ENCODE assay signal across 23 cellular contexts in the genomic region with DNA sequence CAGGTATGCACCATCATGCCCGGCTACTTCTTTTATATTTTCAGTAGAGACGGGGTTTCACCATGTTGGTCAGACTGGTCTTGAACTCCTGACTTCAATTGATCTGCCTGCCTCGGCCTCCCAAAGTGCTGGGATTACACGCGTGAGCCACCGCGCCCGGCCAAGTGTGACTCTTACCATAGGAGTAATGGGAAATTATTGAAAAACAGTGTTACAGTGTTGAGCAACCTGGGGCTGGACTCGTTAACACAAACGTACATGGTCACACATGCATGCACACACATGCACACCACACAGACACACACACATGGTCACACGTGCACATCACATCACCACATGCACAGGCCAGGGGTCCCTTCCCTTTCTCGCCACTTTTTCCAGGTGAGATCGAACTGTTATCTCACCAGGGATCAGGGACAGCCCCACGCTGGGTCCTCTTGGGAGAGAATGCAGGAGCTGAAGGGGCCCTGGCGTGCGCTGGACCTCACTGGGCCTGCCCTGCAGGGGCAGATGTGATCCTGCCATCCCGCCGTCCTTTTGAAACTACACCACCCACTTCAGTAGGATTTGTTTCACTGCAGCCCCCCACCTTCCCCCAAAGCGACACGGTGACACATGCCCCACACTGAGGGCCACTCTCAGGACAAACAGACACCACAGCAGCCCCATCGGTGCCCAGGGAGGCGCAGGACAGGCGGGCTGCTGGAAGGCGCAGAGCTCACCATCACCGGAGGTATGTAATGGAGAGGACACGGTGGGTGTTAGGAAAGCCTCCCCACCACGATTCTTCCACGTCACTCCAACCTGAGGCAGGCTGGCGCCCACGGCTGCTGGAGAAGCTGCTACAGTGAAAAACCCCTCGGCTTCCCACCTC. TPM values are rescaled to one million over a fixed set of nuclear protein-coding genes. Genes with fewer than 3 reads are reported as not detected.
A peak's percentile ranks its signal among the peaks of the same experiment; 100 is the strongest.
DNase-seq lines count a peak whose midpoint lies in the region; ATAC-seq and TF ChIP-seq lines count a peak whose summit lies in the region.
"Had no signal": no experiment of that assay in that cellular context is flagged by ENCODE, and none has a peak within 500 bp of the region (broad histone marks: within the 10 kb centered on the region; RNA-seq: fewer than 3 reads in every experiment).

No MANE protein-coding gene starts in this region.

- peak overlapping the region; percentile 3 for H3K27ac Mint-ChIP-seq in glutamatergic neuron (ENCODE audit: unreplicated experiment)
- peak overlapping the region in 1 of 2 donors; percentile 25 for H3K27ac Mint-ChIP-seq in natural killer cell treated with Interleukin-12 subunit alpha and Interleukin-12 subunit beta and Interleukin-15 and Interleukin-18, amount 100 ng/mL, for 72 hours
- H3K27ac Mint-ChIP-seq: B cell; CD4-positive, alpha-beta T cell had no signal

- ATAC-seq in left ventricle myocardium superior = no peak
- ATAC-seq in natural killer cell treated with Interleukin-12 subunit alpha and Interleukin-12 subunit beta and Interleukin-15 and Interleukin-18, amount 100 ng/mL, for 72 hours = no peak
- ATAC-seq in PC-3 = no peak
- no peak for ATAC-seq in GM19023 (IDR thresholded peaks at IDR 0.05; ENCODE audit: unreplicated experiment)

- no TSS peak for BruUV-seq in PC-3 (replicated peaks; lab: Mats Ljungman, UMichigan)

- no peaks in the 10 kb centered on the region for H3K9me3 ChIP-seq in PC-3 (ENCODE audit: low read length)
- H3K9me3 ChIP-seq: Caco-2 had no signal

- CTCF ChIA-PET in PC-3 (lab: Charles Lee) = no interaction called here

- peaks cover 13% of the 10 kb centered on the region for H3K4me1 Mint-ChIP-seq in glutamatergic neuron (ENCODE audit: low read depth, unreplicated experiment)
- peaks cover 17 to 21% of the 10 kb centered on the region in 2 donors for H3K4me1 Mint-ChIP-seq in natural killer cell treated with Interleukin-12 subunit alpha and Interleukin-12 subunit beta and Interleukin-15 and Interleukin-18, amount 100 ng/mL, for 72 hours (ENCODE audit: low read depth in 2 of 2)
- H3K4me1 Mint-ChIP-seq: B cell had no signal

- H3F3A ChIP-seq in PC-3 (ENCODE audit: low read length, unreplicated experiment) = no peaks in the 10 kb centered on the region

- no peaks in the 10 kb centered on the region for H4K20me1 ChIP-seq in PC-3 (ENCODE audit: low read length)

- no peak overlapping the region for H3K9ac ChIP-seq in PC-3 (ENCODE audit: low read length)
- H3K9ac ChIP-seq: KMS-11 had no signal

- H3K4me1 ChIP-seq in PC-3 (ENCODE audit: insufficient read depth, low read length) = no peaks in the 10 kb centered on the region
- H3K4me1 ChIP-seq: Caco-2 had no signal

- no peak overlapping the region for H3K4me3 ChIP-seq in PC-3 (ENCODE audit: low read length)

- peaks cover 8% of the 10 kb centered on the region for H3K36me3 Mint-ChIP-seq in glutamatergic neuron (ENCODE audit: unreplicated experiment)
- H3K36me3 Mint-ChIP-seq in natural killer cell treated with Interleukin-12 subunit alpha and Interleukin-12 subunit beta and Interleukin-15 and Interleukin-18, amount 100 ng/mL, for 72 hours = no peaks in the 10 kb centered on the region

- TF ChIP-seq CTCF in glutamatergic neuron (IDR thresholded peaks at IDR 0.05; ENCODE audit: partially characterized antibody, unreplicated experiment) = no peak
- TF ChIP-seq CTCF in PC-3 (conservative IDR thresholded peaks at IDR 0.05; ENCODE audit: low read depth, low read length) = no peak

- H3K36me3 ChIP-seq in PC-3 (ENCODE audit: low read depth, low read length) = no peaks in the 10 kb centered on the region

- H3K27me3 Mint-ChIP-seq in glutamatergic neuron (ENCODE audit: unreplicated experiment) = peaks cover 3% of the 10 kb centered on the region
- peaks cover 5 to 6% of the 10 kb centered on the region in 2 donors for H3K27me3 Mint-ChIP-seq in natural killer cell treated with Interleukin-12 subunit alpha and Interleukin-12 subunit beta and Interleukin-15 and Interleukin-18, amount 100 ng/mL, for 72 hours

- peaks cover 6% of the 10 kb centered on the region for H3K9me3 Mint-ChIP-seq in glutamatergic neuron (ENCODE audit: unreplicated experiment)
- no peaks in the 10 kb centered on the region for H3K9me3 Mint-ChIP-seq in natural killer cell treated with Interleukin-12 subunit alpha and Interleukin-12 subunit beta and Interleukin-15 and Interleukin-18, amount 100 ng/mL, for 72 hours

- H2AFZ ChIP-seq in PC-3 (ENCODE audit: low read length) = no peak overlapping the region

- POLR2A ChIA-PET in PC-3 (lab: Charles Lee; ENCODE audit: unreplicated experiment) = no interaction called here

- no peak overlapping the region for H3K4me3 Mint-ChIP-seq in glutamatergic neuron (ENCODE audit: unreplicated experiment)
- peak overlapping the region; percentile 10 for H3K4me3 Mint-ChIP-seq in natural killer cell treated with Interleukin-12 subunit alpha and Interleukin-12 subunit beta and Interleukin-15 and Interleukin-18, amount 100 ng/mL, for 72 hours
- H3K4me3 Mint-ChIP-seq: B cell; CD4-positive, alpha-beta T cell had no signal

- intact Hi-C loops in cardiac septum (cut with DNase I) (no loop called here), left ventricle myocardium superior (cut with micrococcal nuclease) (no loop called here), PC-3 (cut with micrococcal nuclease) (no loop called here)

- H3K4me2 ChIP-seq in PC-3 (ENCODE audit: low read length) = no peak overlapping the region
- H3K4me2 ChIP-seq: KMS-11 had no signal

- no peak overlapping the region for H3K27ac ChIP-seq in PC-3 (ENCODE audit: low read length)
- H3K27ac ChIP-seq: KMS-11 had no signal

- no peaks in the 10 kb centered on the region for H3K79me2 ChIP-seq in PC-3 (ENCODE audit: low read length)

- no peaks in the 10 kb centered on the region for H3K27me3 ChIP-seq in PC-3 (ENCODE audit: low read length)

- H3K9me2 ChIP-seq in PC-3 (replicated peaks; ENCODE audit: low read length) = no peaks in the 10 kb centered on the region

- DNase-seq in cardiac septum (ENCODE audit: low spot score) = peak; percentile 51
- no peak for DNase-seq in left ventricle myocardium superior
- no peak for DNase-seq in glutamatergic neuron
- no peak for DNase-seq in natural killer cell treated with Interleukin-12 subunit alpha and Interleukin-12 subunit beta and Interleukin-15 and Interleukin-18, amount 100 ng/mL, for 72 hours (ENCODE audit: low spot score)
- DNase-seq in PC-3 = no peak
- no peak for DNase-seq in stimulated activated CD4-positive, alpha-beta T cell treated with anti-CD3 and anti-CD28 coated beads, Interleukin-1b, Interleukin-23, amount 100 ng/mL, for 48 hours
- DNase-seq in ureter (ENCODE audit: low spot score) = no peak
- DNase-seq: Caco-2; CD4-positive, alpha-beta T cell; GF-D8; MV-4-11; NCI-H1417 treated with DMSO at 0.1 percent for 48 hours; NCI-H187 treated with DMSO at 0.1 percent for 48 hours; NCI-H2227 treated with DMSO at 0.1 percent for 48 hours; NCI-H510A treated with DMSO at 0.1 percent for 48 hours; NCI-H774; SIG-M5 had no signal

RNA-seq across cellular contexts. Expression of a gene that starts 10.2 kb away (rescaled TPM):
- total RNA-seq in cardiac septum (2.5 TPM), left ventricle myocardium superior (2.8 TPM), glutamatergic neuron (ENCODE audit: unreplicated experiment) (31.3 TPM), PC-3 (2014; rRNA removed) (5.6 and 9.3 TPM in 2 replicates), ureter (4.7 TPM)
- under 1 TPM in 1 of 2 donors, not detected in 1; 0.19 TPM for total RNA-seq in natural killer cell treated with Interleukin-12 subunit alpha and Interleukin-12 subunit beta and Interleukin-15 and Interleukin-18, amount 100 ng/mL, for 72 hours
- total RNA-seq: B cell; Caco-2; CD4-positive, alpha-beta T cell; RPMI7951 had no signal

RNA-seq across cellular contexts. Expression of a gene that starts 11.5 kb away (rescaled TPM):
- total RNA-seq in cardiac septum = 0.05 TPM
- 0.05 TPM for total RNA-seq in left ventricle myocardium superior
- 1.2 TPM for total RNA-seq in glutamatergic neuron (ENCODE audit: unreplicated experiment)
- total RNA-seq in natural killer cell treated with Interleukin-12 subunit alpha and Interleukin-12 subunit beta and Interleukin-15 and Interleukin-18, amount 100 ng/mL, for 72 hours = under 1 TPM in 1 of 2 donors, not detected in 1; 0.10 TPM
- 0.29 and 0.40 TPM in 2 replicates for total RNA-seq in PC-3 (2014; rRNA removed)
- 0.29 TPM for total RNA-seq in ureter
- total RNA-seq: A172; B cell; Caco-2; CD4-positive, alpha-beta T cell; OCI-LY7; RPMI7951 had no signal
